In the genomic region with DNA sequence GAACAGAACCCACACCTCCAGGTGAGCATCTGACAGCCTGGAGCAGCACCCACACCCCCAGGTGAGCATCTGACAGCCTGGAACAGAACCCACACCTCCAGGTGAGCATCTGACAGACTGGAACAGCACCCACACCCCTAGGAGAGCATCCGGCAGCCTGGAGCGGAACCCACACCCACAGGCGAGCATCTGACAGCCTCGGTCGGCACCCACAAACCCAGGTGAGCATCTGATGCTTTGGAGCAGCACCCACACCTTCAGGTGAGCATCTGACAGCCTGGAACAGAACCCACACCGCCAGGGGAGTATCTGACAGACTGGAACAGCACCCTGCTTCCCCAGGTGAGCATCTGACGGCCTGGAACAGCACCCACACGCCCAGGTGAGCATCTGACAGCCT, we compare ENCODE assay signal across 1 cellular context. TPM values are rescaled to one million over a fixed set of nuclear protein-coding genes. Genes with fewer than 3 reads are reported as not detected.
"Had no signal": no experiment of that assay in that cellular context is flagged by ENCODE, and none has a peak within 500 bp of the region (broad histone marks: within the 10 kb centered on the region; RNA-seq: fewer than 3 reads in every experiment).

No MANE protein-coding gene starts in this region.

RNA-seq across cellular contexts. Expression of a gene that starts 52.9 kb away (rescaled TPM):
- total RNA-seq: cardiac muscle cell had no signal
- polyA plus RNA-seq: cardiac muscle cell had no signal
